23 cellular contexts compared by ENCODE assay signal in genomic region chr14:24885410-24885913, GRCh38.
"Had no signal": no experiment of that assay in that cellular context is flagged by ENCODE, and none has a peak within 500 bp of the region (broad histone marks: within the 10 kb centered on the region; RNA-seq: fewer than 3 reads in every experiment).

No MANE protein-coding gene starts in this region.

- H3K27ac Mint-ChIP-seq: activated CD4-positive, alpha-beta T cell treated with anti-CD3 and anti-CD28 coated beads, Interleukin-2, amount 10 ng/mL, durations not matched to agents 7 days and 5 days; activated CD8-positive, alpha-beta memory T cell treated with anti-CD3 and anti-CD28 coated beads, Interleukin-2, amount 10 ng/mL, durations not matched to agents 7 days and 5 days; activated CD8-positive, alpha-beta T cell treated with anti-CD3 and anti-CD28 coated beads for 36 hours; activated naive CD8-positive, alpha-beta T cell treated with anti-CD3 and anti-CD28 coated beads, Interleukin-2, amount 50 U/mL, for 24 hours; activated T-helper 1 cell treated with anti-CD3 and anti-CD28 coated beads, Interleukin-12 subunit alpha, Interleukin-12 subunit beta, Interleukin-2, Interleukin-4 antibody, amounts not matched to agents 30 ng/mL and 10 ng/mL and 1 ng/mL, durations not matched to agents 14 hours and 24 hours and 36 hours; memory B cell; nephron progenitor cell; T-helper 1 cell treated with Interleukin-12 subunit alpha and Interleukin-12 subunit beta and Interleukin-4 antibody, amounts not matched to agents 30 μg/mL and 1 μg/mL, for 36 hours had no signal

- H3K4me1 Mint-ChIP-seq: activated CD4-positive, alpha-beta T cell treated with anti-CD3 and anti-CD28 coated beads, Interleukin-2, amount 10 ng/mL, durations not matched to agents 7 days and 5 days; activated CD8-positive, alpha-beta memory T cell treated with anti-CD3 and anti-CD28 coated beads, Interleukin-2, amount 10 ng/mL, durations not matched to agents 7 days and 5 days; activated naive CD8-positive, alpha-beta T cell treated with anti-CD3 and anti-CD28 coated beads, Interleukin-2, amount 50 U/mL, for 24 hours; memory B cell had no signal

- ATAC-seq: activated CD4-positive, CD25-positive, alpha-beta regulatory T cell treated with anti-CD3 and anti-CD28 coated beads, Interleukin-2, amount 50 U/mL, for 24 hours; activated CD8-positive, alpha-beta memory T cell treated with anti-CD3 and anti-CD28 coated beads, Interleukin-2, amount 10 ng/mL, durations not matched to agents 7 days and 5 days; activated CD8-positive, alpha-beta T cell treated with anti-CD3 and anti-CD28 coated beads for 36 hours; activated naive CD8-positive, alpha-beta T cell treated with anti-CD3 and anti-CD28 coated beads, Interleukin-2, amount 50 U/mL, for 24 hours; esophagus mucosa had no signal

- DNase-seq: activated CD4-positive, alpha-beta T cell treated with anti-CD3 and anti-CD28 coated beads, Interleukin-2, amount 10 ng/mL, durations not matched to agents 7 days and 5 days; activated CD8-positive, alpha-beta memory T cell treated with anti-CD3 and anti-CD28 coated beads, Interleukin-2, amount 10 ng/mL, durations not matched to agents 7 days and 5 days; activated CD8-positive, alpha-beta T cell treated with anti-CD3 and anti-CD28 coated beads for 36 hours; activated gamma-delta T cell; activated naive CD4-positive, alpha-beta T cell treated with anti-CD3 and anti-CD28 coated beads, Interleukin-2, amount 50 U/mL, for 16 hours; activated naive CD8-positive, alpha-beta T cell treated with anti-CD3 and anti-CD28 coated beads, Interleukin-2, amount 50 U/mL, for 24 hours; activated T-cell treated with anti-CD3 and anti-CD28 coated beads for 4 hours; anterior cingulate cortex; dermis blood vessel endothelial cell; effector memory CD4-positive, alpha-beta T cell; foreskin melanocyte; glutamatergic neuron; nephron progenitor cell; stimulated activated CD4-positive, alpha-beta T cell treated with anti-CD3 and anti-CD28 coated beads, Interleukin-2, amount 100 ng/mL, for 48 hours; stimulated activated naive CD4-positive, alpha-beta T cell treated with Interleukin-2 at 50 U/mL for 16 hours; tibial artery had no signal

- H3K36me3 Mint-ChIP-seq: activated CD8-positive, alpha-beta memory T cell treated with anti-CD3 and anti-CD28 coated beads, Interleukin-2, amount 10 ng/mL, durations not matched to agents 7 days and 5 days; memory B cell had no signal

- H3K27me3 ChIP-seq: tibial artery had no signal

- H3K27ac ChIP-seq: parathyroid adenoma, tibial artery had no signal

- H3K4me3 Mint-ChIP-seq: activated CD4-positive, alpha-beta T cell treated with anti-CD3 and anti-CD28 coated beads, Interleukin-2, amount 10 ng/mL, durations not matched to agents 7 days and 5 days; activated CD8-positive, alpha-beta memory T cell treated with anti-CD3 and anti-CD28 coated beads, Interleukin-2, amount 10 ng/mL, durations not matched to agents 7 days and 5 days; activated CD8-positive, alpha-beta T cell treated with anti-CD3 and anti-CD28 coated beads for 36 hours; activated naive CD8-positive, alpha-beta T cell treated with anti-CD3 and anti-CD28 coated beads, Interleukin-2, amount 50 U/mL, for 24 hours; activated T-helper 1 cell treated with anti-CD3 and anti-CD28 coated beads, Interleukin-12 subunit alpha, Interleukin-12 subunit beta, Interleukin-2, Interleukin-4 antibody, amounts not matched to agents 30 ng/mL and 10 ng/mL and 1 ng/mL, durations not matched to agents 14 hours and 24 hours and 36 hours; brain; memory B cell; nephron progenitor cell; T-helper 1 cell treated with Interleukin-12 subunit alpha and Interleukin-12 subunit beta and Interleukin-4 antibody, amounts not matched to agents 30 μg/mL and 1 μg/mL, for 36 hours had no signal
